8 cellular contexts compared by ENCODE assay signal in genomic region chr16:56916571-56917403, GRCh38. TPM values are rescaled to one million over a fixed set of nuclear protein-coding genes. Genes with fewer than 3 reads are reported as not detected.
DNase-seq lines count a peak whose midpoint lies in the region; ATAC-seq lines count a peak whose summit lies in the region.

No MANE protein-coding gene starts in this region.

- H3K4me3 Mint-ChIP-seq in natural killer cell treated with Interleukin-12 subunit alpha and Interleukin-12 subunit beta and Interleukin-15 and Interleukin-18, amount 100 ng/mL, for 72 hours = peak overlapping the region; percentile 70

- H3K27ac Mint-ChIP-seq in natural killer cell treated with Interleukin-12 subunit alpha and Interleukin-12 subunit beta and Interleukin-15 and Interleukin-18, amount 100 ng/mL, for 72 hours = peak overlapping the region; percentile 57 to 92

- H3K27me3 Mint-ChIP-seq in natural killer cell treated with Interleukin-12 subunit alpha and Interleukin-12 subunit beta and Interleukin-15 and Interleukin-18, amount 100 ng/mL, for 72 hours = peaks cover 32 to 38% of the 10 kb centered on the region in 2 donors

- no peaks in the 10 kb centered on the region for H3K9me3 Mint-ChIP-seq in natural killer cell treated with Interleukin-12 subunit alpha and Interleukin-12 subunit beta and Interleukin-15 and Interleukin-18, amount 100 ng/mL, for 72 hours

- peaks cover 19 to 25% of the 10 kb centered on the region in 2 donors for H3K4me1 Mint-ChIP-seq in natural killer cell treated with Interleukin-12 subunit alpha and Interleukin-12 subunit beta and Interleukin-15 and Interleukin-18, amount 100 ng/mL, for 72 hours (ENCODE audit: low read depth in 2 of 2)

- peak; percentile 3 for DNase-seq in activated effector memory CD4-positive, alpha-beta T cell treated with Interleukin-2 at 50 U/mL for 16 hours
- DNase-seq in activated effector memory CD4-positive, alpha-beta T cell treated with anti-CD3 and anti-CD28 coated beads, Interleukin-2, amount 50 U/mL, for 16 hours = no peak
- peak; percentile 49 for DNase-seq in activated T-cell treated with anti-CD3 and anti-CD28 coated beads, Interleukin-2, amount 50 U/mL, for 48 hours
- peak; percentile 65 for DNase-seq in natural killer cell treated with Interleukin-12 subunit alpha and Interleukin-12 subunit beta and Interleukin-15 and Interleukin-18, amount 100 ng/mL, for 72 hours (ENCODE audit: low spot score)
- DNase-seq in NCI-H82 (lab: John Stamatoyannopoulos, UW) = no peak
- no peak for DNase-seq in NCI-H1694 treated with DMSO at 0.1 percent for 48 hours (lab: John Stamatoyannopoulos, UW)
- no peak for DNase-seq in NCI-H1105 (lab: John Stamatoyannopoulos, UW)

- peak; percentile 50 for ATAC-seq in HG03064 (IDR thresholded peaks at IDR 0.05; ENCODE audit: low read depth, unreplicated experiment)
- ATAC-seq in natural killer cell treated with Interleukin-12 subunit alpha and Interleukin-12 subunit beta and Interleukin-15 and Interleukin-18, amount 100 ng/mL, for 72 hours = peak; percentile 78

- H3K36me3 Mint-ChIP-seq in natural killer cell treated with Interleukin-12 subunit alpha and Interleukin-12 subunit beta and Interleukin-15 and Interleukin-18, amount 100 ng/mL, for 72 hours = no peaks in the 10 kb centered on the region

RNA-seq across cellular contexts. Expression of gene HERPUD1, which starts 15.2 kb away (rescaled TPM):
- 100 to 1,000 TPM; 127 to 141 TPM for total RNA-seq in natural killer cell treated with Interleukin-12 subunit alpha and Interleukin-12 subunit beta and Interleukin-15 and Interleukin-18, amount 100 ng/mL, for 72 hours

RNA-seq across cellular contexts. Expression of gene CETP, which starts 45.0 kb away (rescaled TPM):
- total RNA-seq in natural killer cell treated with Interleukin-12 subunit alpha and Interleukin-12 subunit beta and Interleukin-15 and Interleukin-18, amount 100 ng/mL, for 72 hours = not detected

RNA-seq across cellular contexts. Expression of gene SLC12A3, which starts 51.8 kb away (rescaled TPM):
- not detected for total RNA-seq in natural killer cell treated with Interleukin-12 subunit alpha and Interleukin-12 subunit beta and Interleukin-15 and Interleukin-18, amount 100 ng/mL, for 72 hours

Comparison
In these comparisons a context has a peak if more than half of its experiments do, and no peak if none do; other contexts are left out.
1. DNase-seq: peak in activated effector memory CD4-positive, alpha-beta T cell treated with Interleukin-2 at 50 U/mL for 16 hours (single experiment), activated T-cell treated with anti-CD3 and anti-CD28 coated beads, Interleukin-2, amount 50 U/mL, for 48 hours (2 of 2) and natural killer cell treated with Interleukin-12 subunit alpha and Interleukin-12 subunit beta and Interleukin-15 and Interleukin-18, amount 100 ng/mL, for 72 hours (single experiment); none in activated effector memory CD4-positive, alpha-beta T cell treated with anti-CD3 and anti-CD28 coated beads, Interleukin-2, amount 50 U/mL, for 16 hours (single experiment), NCI-H82 (single experiment), NCI-H1694 treated with DMSO at 0.1 percent for 48 hours (single experiment) and NCI-H1105 (single experiment).